Comparison of ENCODE assay signal across 1 cellular context in genomic region chr11:67420646-67421420, GRCh38.
TF ChIP-seq lines count a peak whose summit lies in the region.

No MANE protein-coding gene starts in this region.

TF ChIP-seq in HepG2, 621 proteins besides CTCF, POLR2A, EP300 and RAD21 (continued from another document and continues in another):
- TF ChIP-seq MLXIP (CRISPR knock-in tag; IDR thresholded peaks at IDR 0.05; ENCODE audit: borderline replicate concordance) (no peak), RNF219 (CRISPR knock-in tag; IDR thresholded peaks at IDR 0.05) (no peak), HDAC6 (IDR thresholded peaks at IDR 0.05; ENCODE audit: low read depth, low read length) (no peak), STAG1 (CRISPR knock-in tag; IDR thresholded peaks at IDR 0.05) (no peak), E2F2 (CRISPR knock-in tag; IDR thresholded peaks at IDR 0.05; ENCODE audit: borderline replicate concordance) (no peak), TEAD2 (CRISPR knock-in tag; IDR thresholded peaks at IDR 0.05) (no peak), ZNF256 (CRISPR knock-in tag; conservative IDR thresholded peaks at IDR 0.05) (no peak), ARID3A (IDR thresholded peaks at IDR 0.05; ENCODE audit: low read depth, low read length) (no peak), AHR (CRISPR knock-in tag; IDR thresholded peaks at IDR 0.05) (no peak), MAFF (IDR thresholded peaks at IDR 0.05; ENCODE audit: low read depth, low read length) (no peak), HDAC1 (CRISPR knock-in tag; IDR thresholded peaks at IDR 0.05) (no peak), MIER3 (CRISPR knock-in tag; IDR thresholded peaks at IDR 0.05; ENCODE audit: borderline replicate concordance) (no peak), FOSL1 (CRISPR knock-in tag; IDR thresholded peaks at IDR 0.05; ENCODE audit: borderline replicate concordance) (no peak), ZFP82 (CRISPR knock-in tag; IDR thresholded peaks at IDR 0.05; ENCODE audit: borderline replicate concordance) (no peak; the same call in 1 of the 2 replicates), TCF12 (IDR thresholded peaks at IDR 0.05) (no peak), TCF12 (CRISPR knock-in tag; IDR thresholded peaks at IDR 0.05) (no peak), E2F5 (CRISPR knock-in tag; conservative IDR thresholded peaks at IDR 0.05) (no peak), POLR2AphosphoS2 (IDR thresholded peaks at IDR 0.05; ENCODE audit: low read depth, low read length) (no peak), E2F1 (CRISPR knock-in tag; IDR thresholded peaks at IDR 0.05) (no peak), LCORL (IDR thresholded peaks at IDR 0.05) (no peak), LCORL (CRISPR knock-in tag; IDR thresholded peaks at IDR 0.05) (no peak), NFIB (CRISPR knock-in tag; IDR thresholded peaks at IDR 0.05; ENCODE audit: borderline replicate concordance) (no peak), ZFP36L1 (CRISPR knock-in tag; IDR thresholded peaks at IDR 0.05) (no peak), MBD4 (IDR thresholded peaks at IDR 0.05; ENCODE audit: borderline replicate concordance, low read length) (no peak), ELF1 (CRISPR knock-in tag; IDR thresholded peaks at IDR 0.05) (no peak), THAP8 (CRISPR knock-in tag; IDR thresholded peaks at IDR 0.05; ENCODE audit: borderline replicate concordance) (no peak), FOXA1 (IDR thresholded peaks at IDR 0.05) (no peak), FOXA1 (CRISPR knock-in tag; IDR thresholded peaks at IDR 0.05) (no peak), ZNF264 (CRISPR knock-in tag; IDR thresholded peaks at IDR 0.05) (no peak), HOXA3 (CRISPR knock-in tag; IDR thresholded peaks at IDR 0.05) (peak; percentile 66; the same call in 1 of the 2 replicates), HNRNPLL (IDR thresholded peaks at IDR 0.05; ENCODE audit: low read depth, low read length, poor library complexity, severe bottlenecking) (peak; percentile 88), ZNF792 (CRISPR knock-in tag; IDR thresholded peaks at IDR 0.05) (no peak), SALL1 (CRISPR knock-in tag; IDR thresholded peaks at IDR 0.05) (no peak), ZNF564 (CRISPR knock-in tag; IDR thresholded peaks at IDR 0.05) (peak; percentile 49; the same call in 1 of the 2 replicates), ZNF788 (CRISPR knock-in tag; IDR thresholded peaks at IDR 0.05; ENCODE audit: borderline replicate concordance) (no peak), ZNF460 (CRISPR knock-in tag; IDR thresholded peaks at IDR 0.05; ENCODE audit: borderline replicate concordance) (no peak), ATRX (CRISPR knock-in tag; IDR thresholded peaks at IDR 0.05; ENCODE audit: borderline replicate concordance) (no peak), ARNT2 (CRISPR knock-in tag; IDR thresholded peaks at IDR 0.05; ENCODE audit: low read depth) (peak; percentile 53; the same call in 1 of the 2 replicates), HNRNPH1 (optimal IDR thresholded peaks at IDR 0.05; ENCODE audit: low read depth, low read length) (no peak), ZNF17 (CRISPR knock-in tag; IDR thresholded peaks at IDR 0.05) (no peak), MAZ (IDR thresholded peaks at IDR 0.05; ENCODE audit: borderline replicate concordance, low read depth, low read length) (no peak), MAZ (CRISPR knock-in tag; IDR thresholded peaks at IDR 0.05; ENCODE audit: low read depth) (peak; percentile 85), SRSF4 (IDR thresholded peaks at IDR 0.05; ENCODE audit: low read depth, low read length, poor library complexity, severe bottlenecking) (no peak), ZNF180 (CRISPR knock-in tag; IDR thresholded peaks at IDR 0.05; ENCODE audit: borderline replicate concordance, low read depth) (no peak), ZNF670 (CRISPR knock-in tag; IDR thresholded peaks at IDR 0.05; ENCODE audit: borderline replicate concordance) (no peak), ARHGAP35 (CRISPR knock-in tag; IDR thresholded peaks at IDR 0.05; ENCODE audit: borderline replicate concordance) (no peak), ZNF572 (CRISPR knock-in tag; IDR thresholded peaks at IDR 0.05) (no peak), ZNF883 (CRISPR knock-in tag; IDR thresholded peaks at IDR 0.05; ENCODE audit: not compliant biosample characterization) (no peak), DDIT3 (CRISPR knock-in tag; IDR thresholded peaks at IDR 0.05) (no peak), ZNF878 (CRISPR knock-in tag; IDR thresholded peaks at IDR 0.05) (no peak), FOXM1 (CRISPR knock-in tag; IDR thresholded peaks at IDR 0.05) (no peak), ZNF446 (CRISPR knock-in tag; IDR thresholded peaks at IDR 0.05) (peak; percentile 77; the same call in 1 of the 2 replicates), KLF6 (CRISPR knock-in tag; IDR thresholded peaks at IDR 0.05) (no peak), ZNF354B (CRISPR knock-in tag; IDR thresholded peaks at IDR 0.05) (no peak), NBN (conservative IDR thresholded peaks at IDR 0.05) (no peak), ZNF101 (CRISPR knock-in tag; IDR thresholded peaks at IDR 0.05; ENCODE audit: borderline replicate concordance, low read depth) (no peak), PAF1 (CRISPR knock-in tag; IDR thresholded peaks at IDR 0.05) (no peak), NFKB2 (CRISPR knock-in tag; IDR thresholded peaks at IDR 0.05; ENCODE audit: borderline replicate concordance) (no peak), TMF1 (CRISPR knock-in tag; IDR thresholded peaks at IDR 0.05; ENCODE audit: low read depth) (no peak), MAFK (conservative IDR thresholded peaks at IDR 0.05 in 1 of 2, IDR thresholded peaks at IDR 0.05 in 1 of 2; ENCODE audit: low read length in 2 of 2) (no peak), BATF2 (CRISPR knock-in tag; IDR thresholded peaks at IDR 0.05) (no peak), HES4 (CRISPR knock-in tag; IDR thresholded peaks at IDR 0.05; ENCODE audit: borderline replicate concordance) (peak; percentile 92), ZNF510 (CRISPR knock-in tag; IDR thresholded peaks at IDR 0.05; ENCODE audit: low read depth) (no peak), ZNF574 (CRISPR knock-in tag; IDR thresholded peaks at IDR 0.05) (peak; percentile 47), EED (CRISPR knock-in tag; IDR thresholded peaks at IDR 0.05) (no peak), ASH2L (IDR thresholded peaks at IDR 0.05; ENCODE audit: insufficient read length, low read depth, low read length) (no peak), ZNF121 (CRISPR knock-in tag; IDR thresholded peaks at IDR 0.05) (peak; percentile 92; the same call in 1 of the 2 replicates)
